20 cellular contexts compared by ENCODE assay signal in the genomic region with DNA sequence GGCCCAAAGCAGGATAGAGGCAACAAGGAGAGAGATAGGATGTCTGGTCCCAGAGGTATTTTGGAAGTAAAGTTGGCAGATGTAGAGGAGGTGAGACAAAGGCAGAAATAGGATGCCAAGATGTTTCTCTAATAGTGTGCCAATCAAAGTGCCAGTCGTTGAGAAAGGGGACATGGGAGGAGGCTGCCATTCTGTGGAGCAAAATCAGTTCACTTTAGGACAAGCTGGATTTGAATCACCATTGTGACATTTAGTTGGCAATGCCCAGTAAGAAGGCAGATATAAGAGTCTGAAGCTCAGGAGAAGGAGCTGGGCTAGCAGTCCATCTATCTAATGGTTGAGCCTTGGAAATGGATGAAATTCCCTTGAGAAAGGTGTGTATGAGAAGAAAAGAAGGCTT.
"Had no signal": no experiment of that assay in that cellular context is flagged by ENCODE, and none has a peak within 500 bp of the region (broad histone marks: within the 10 kb centered on the region; RNA-seq: fewer than 3 reads in every experiment).

No MANE protein-coding gene starts in this region.

- H3K4me3 ChIP-seq: K562 had no signal

- H3K27ac ChIP-seq: HL-60, KMS-11 had no signal

- H3K27me3 Mint-ChIP-seq: IgD-negative memory B cell had no signal

- H3K4me3 Mint-ChIP-seq: IgD-negative memory B cell had no signal

- DNase-seq: Kasumi-1, MM.1S, NCI-H1092 treated with DMSO at 0.1 percent for 48 hours, NCI-H1436, NCI-H187, NCI-H2029, NCI-H2081 treated with DMSO at 0.1 percent for 48 hours, NCI-H2171, NCI-H226, NCI-H446, NCI-H510A, NCI-H524 treated with DMSO at 0.1 percent for 48 hours, NCI-H69, NCI-H774, RPMI8226, SHP77 had no signal

- H3K27ac Mint-ChIP-seq: IgD-negative memory B cell had no signal

- ATAC-seq: K562 had no signal

- H3K9me3 Mint-ChIP-seq: IgD-negative memory B cell had no signal

- H3K36me3 Mint-ChIP-seq: IgD-negative memory B cell had no signal
